19 cellular contexts compared by ENCODE assay signal in genomic region chr19:11281336-11282049, GRCh38. TPM values are rescaled to one million over a fixed set of nuclear protein-coding genes. Genes with fewer than 3 reads are reported as not detected.
"Had no signal": no experiment of that assay in that cellular context is flagged by ENCODE, and none has a peak within 500 bp of the region (broad histone marks: within the 10 kb centered on the region; RNA-seq: fewer than 3 reads in every experiment).

No MANE protein-coding gene starts in this region.

- H3K27ac Mint-ChIP-seq: activated B cell treated with CpG ODN at 0.5 μM for 24 hours; activated CD8-positive, alpha-beta T cell treated with anti-CD3 and anti-CD28 coated beads, Interleukin-2, amount 10 ng/mL, durations not matched to agents 7 days and 5 days; activated naive CD8-positive, alpha-beta T cell treated with anti-CD3 and anti-CD28 coated beads for 36 hours; activated T-helper 1 cell treated with anti-CD3 and anti-CD28 coated beads, Interleukin-12 subunit alpha, Interleukin-12 subunit beta, Interleukin-2, Interleukin-4 antibody, amounts not matched to agents 30 ng/mL and 10 ng/mL and 1 ng/mL, durations not matched to agents 14 hours and 24 hours and 36 hours; stimulated activated effector memory CD8-positive, alpha-beta T cell treated with anti-CD3 and anti-CD28 coated beads, Interleukin-12 subunit alpha, Interleukin-12 subunit beta, amount 100 ng/mL, for 72 hours had no signal

- H3K4me3 ChIP-seq: hepatocyte, thyroid gland had no signal

- H3K36me3 Mint-ChIP-seq: activated naive CD8-positive, alpha-beta T cell treated with anti-CD3 and anti-CD28 coated beads for 36 hours; natural killer cell treated with Interleukin-12 subunit alpha and Interleukin-12 subunit beta and Interleukin-15 and Interleukin-18, amount 100 ng/mL, for 72 hours; stimulated activated effector memory CD8-positive, alpha-beta T cell treated with anti-CD3 and anti-CD28 coated beads, Interleukin-12 subunit alpha, Interleukin-12 subunit beta, amount 100 ng/mL, for 72 hours had no signal

- DNase-seq: activated B cell treated with CpG ODN at 0.5 μM for 24 hours; activated CD4-positive, alpha-beta T cell treated with anti-CD3 and anti-CD28 coated beads for 48 hours; activated CD8-positive, alpha-beta T cell treated with anti-CD3 and anti-CD28 coated beads, Interleukin-2, amount 10 ng/mL, durations not matched to agents 7 days and 5 days; activated naive CD8-positive, alpha-beta T cell treated with anti-CD3 and anti-CD28 coated beads for 36 hours; aorta; islet precursor cell; nucleus accumbens had no signal

- H3K9me3 Mint-ChIP-seq: activated T-helper 1 cell treated with anti-CD3 and anti-CD28 coated beads, Interleukin-12 subunit alpha, Interleukin-12 subunit beta, Interleukin-2, Interleukin-4 antibody, amounts not matched to agents 30 ng/mL and 10 ng/mL and 1 ng/mL, durations not matched to agents 14 hours and 24 hours and 36 hours; natural killer cell treated with Interleukin-12 subunit alpha and Interleukin-12 subunit beta and Interleukin-15 and Interleukin-18, amount 100 ng/mL, for 72 hours had no signal

- H3K4me3 Mint-ChIP-seq: activated B cell treated with CpG ODN at 0.5 μM for 24 hours; activated CD8-positive, alpha-beta T cell treated with anti-CD3 and anti-CD28 coated beads, Interleukin-2, amount 10 ng/mL, durations not matched to agents 7 days and 5 days; activated naive CD8-positive, alpha-beta T cell treated with anti-CD3 and anti-CD28 coated beads for 36 hours; activated T-helper 1 cell treated with anti-CD3 and anti-CD28 coated beads, Interleukin-12 subunit alpha, Interleukin-12 subunit beta, Interleukin-2, Interleukin-4 antibody, amounts not matched to agents 30 ng/mL and 10 ng/mL and 1 ng/mL, durations not matched to agents 14 hours and 24 hours and 36 hours; natural killer cell treated with Interleukin-12 subunit alpha and Interleukin-12 subunit beta and Interleukin-15 and Interleukin-18, amount 100 ng/mL, for 72 hours; stimulated activated effector memory CD8-positive, alpha-beta T cell treated with anti-CD3 and anti-CD28 coated beads, Interleukin-12 subunit alpha, Interleukin-12 subunit beta, amount 100 ng/mL, for 72 hours had no signal

- ATAC-seq: activated CD8-positive, alpha-beta T cell treated with anti-CD3 and anti-CD28 coated beads, Interleukin-2, amount 10 ng/mL, durations not matched to agents 7 days and 5 days; left lobe of liver; natural killer cell treated with Interleukin-12 subunit alpha and Interleukin-12 subunit beta and Interleukin-15 and Interleukin-18, amount 100 ng/mL, for 72 hours; stimulated activated effector memory CD8-positive, alpha-beta T cell treated with anti-CD3 and anti-CD28 coated beads, Interleukin-12 subunit alpha, Interleukin-12 subunit beta, amount 100 ng/mL, for 72 hours had no signal

RNA-seq across cellular contexts. Expression of gene TSPAN16, which starts 14.5 kb away (rescaled TPM):
- total RNA-seq: activated B cell treated with CpG ODN at 0.5 μM for 24 hours; activated CD8-positive, alpha-beta T cell treated with anti-CD3 and anti-CD28 coated beads, Interleukin-2, amount 10 ng/mL, durations not matched to agents 7 days and 5 days; activated naive CD8-positive, alpha-beta T cell treated with anti-CD3 and anti-CD28 coated beads for 36 hours; activated T-helper 1 cell treated with anti-CD3 and anti-CD28 coated beads, Interleukin-12 subunit alpha, Interleukin-12 subunit beta, Interleukin-2, Interleukin-4 antibody, amounts not matched to agents 30 ng/mL and 10 ng/mL and 1 ng/mL, durations not matched to agents 14 hours and 24 hours and 36 hours; aorta; dermis microvascular lymphatic vessel endothelial cell; epithelial cell of proximal tubule; hepatocyte; left lobe of liver; lung microvascular endothelial cell; mucosa of gallbladder; natural killer cell treated with Interleukin-12 subunit alpha and Interleukin-12 subunit beta and Interleukin-15 and Interleukin-18, amount 100 ng/mL, for 72 hours; posterior vena cava; T-helper 2 cell treated with Interferon-gamma antibody and Interleukin-4, amounts not matched to agents 100 ng/mL and 5 ng/mL, for 36 hours had no signal

RNA-seq across cellular contexts. Expression of gene ANGPTL8, which starts 42.1 kb away (rescaled TPM):
- total RNA-seq: activated B cell treated with CpG ODN at 0.5 μM for 24 hours; activated CD8-positive, alpha-beta T cell treated with anti-CD3 and anti-CD28 coated beads, Interleukin-2, amount 10 ng/mL, durations not matched to agents 7 days and 5 days; activated naive CD8-positive, alpha-beta T cell treated with anti-CD3 and anti-CD28 coated beads for 36 hours; activated T-helper 1 cell treated with anti-CD3 and anti-CD28 coated beads, Interleukin-12 subunit alpha, Interleukin-12 subunit beta, Interleukin-2, Interleukin-4 antibody, amounts not matched to agents 30 ng/mL and 10 ng/mL and 1 ng/mL, durations not matched to agents 14 hours and 24 hours and 36 hours; aorta; dermis microvascular lymphatic vessel endothelial cell; epithelial cell of proximal tubule; lung microvascular endothelial cell; natural killer cell treated with Interleukin-12 subunit alpha and Interleukin-12 subunit beta and Interleukin-15 and Interleukin-18, amount 100 ng/mL, for 72 hours; T-helper 2 cell treated with Interferon-gamma antibody and Interleukin-4, amounts not matched to agents 100 ng/mL and 5 ng/mL, for 36 hours had no signal
